In the genomic region with DNA sequence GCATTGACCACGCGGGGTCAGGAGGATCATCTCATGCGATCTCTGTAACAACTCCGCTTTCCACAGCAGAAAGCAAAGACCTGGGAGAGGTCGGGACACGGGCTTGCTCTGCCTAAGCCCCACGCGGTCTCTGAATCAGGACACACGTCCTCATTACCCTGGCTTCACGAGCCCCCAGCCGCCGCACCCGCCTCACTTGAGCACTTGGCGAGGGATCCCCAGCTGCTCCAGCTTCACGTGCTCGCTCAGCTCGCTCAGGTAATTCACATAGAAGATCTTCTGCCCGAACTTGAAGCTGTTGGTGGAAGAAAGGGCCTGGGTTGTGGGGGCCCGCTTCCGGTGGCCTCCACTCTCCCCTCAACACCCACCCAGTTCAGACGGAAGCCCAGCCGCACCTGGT, we compare ENCODE assay signal across 30 cellular contexts. TPM values are rescaled to one million over a fixed set of nuclear protein-coding genes. Genes with fewer than 3 reads are reported as not detected.
"Had no signal": no experiment of that assay in that cellular context is flagged by ENCODE, and none has a peak within 500 bp of the region (broad histone marks: within the 10 kb centered on the region; RNA-seq: fewer than 3 reads in every experiment).

No MANE protein-coding gene starts in this region.

- H3K4me3 Mint-ChIP-seq: central memory CD8-positive, alpha-beta T cell; immature natural killer cell; naive thymus-derived CD8-positive, alpha-beta T cell; stimulated activated effector memory CD8-positive, alpha-beta T cell treated with anti-CD3 and anti-CD28 coated beads, Interleukin-12 subunit alpha, Interleukin-12 subunit beta, amount 100 ng/mL, for 72 hours had no signal

- ATAC-seq: foreskin keratinocyte; gastroesophageal sphincter; left lobe of liver; naive thymus-derived CD8-positive, alpha-beta T cell; sciatic nerve; stimulated activated effector memory CD8-positive, alpha-beta T cell treated with anti-CD3 and anti-CD28 coated beads, Interleukin-12 subunit alpha, Interleukin-12 subunit beta, amount 100 ng/mL, for 72 hours had no signal

- H3K9me3 ChIP-seq: esophagus muscularis mucosa, gastroesophageal sphincter, ovary, right atrium auricular region, thoracic aorta, tibial nerve, upper lobe of left lung, uterus had no signal

- H3K27me3 Mint-ChIP-seq: central memory CD8-positive, alpha-beta T cell; naive thymus-derived CD8-positive, alpha-beta T cell had no signal

- DNase-seq: dermis blood vessel endothelial cell; effector memory CD4-positive, alpha-beta T cell; foreskin keratinocyte; hypothalamus; immature natural killer cell; islet precursor cell; mesendoderm; occipital lobe; stimulated activated CD4-positive, alpha-beta T cell treated with anti-CD3 and anti-CD28 coated beads, Interleukin-2, amount 100 ng/mL, for 24 hours; stimulated activated CD4-positive, alpha-beta T cell treated with anti-CD3 and anti-CD28 coated beads, Interleukin-4, amount 100 ng/mL, for 24 hours; stimulated activated naive CD4-positive, alpha-beta T cell treated with Interleukin-2 at 50 U/mL for 16 hours; uterus had no signal

- H3K27ac Mint-ChIP-seq: immature natural killer cell; stimulated activated effector memory CD8-positive, alpha-beta T cell treated with anti-CD3 and anti-CD28 coated beads, Interleukin-12 subunit alpha, Interleukin-12 subunit beta, amount 100 ng/mL, for 72 hours had no signal

- H3K4me2 ChIP-seq: smooth muscle cell had no signal

- H3K4me3 ChIP-seq: coronary artery, esophagus muscularis mucosa, gastroesophageal sphincter, lung, ovary, right atrium auricular region, smooth muscle cell, thoracic aorta, tibial nerve, upper lobe of left lung, uterus had no signal

- H3K9me3 Mint-ChIP-seq: central memory CD8-positive, alpha-beta T cell; immature natural killer cell; naive thymus-derived CD8-positive, alpha-beta T cell; stimulated activated effector memory CD8-positive, alpha-beta T cell treated with anti-CD3 and anti-CD28 coated beads, Interleukin-12 subunit alpha, Interleukin-12 subunit beta, amount 100 ng/mL, for 72 hours had no signal

- H3K36me3 ChIP-seq: ovary, uterus had no signal

- H3K27me3 ChIP-seq: esophagus muscularis mucosa, foreskin keratinocyte, gastroesophageal sphincter, ovary, right atrium auricular region, tibial nerve, upper lobe of left lung, uterus had no signal

- H3K27ac ChIP-seq: coronary artery, esophagus muscularis mucosa, foreskin keratinocyte, gastroesophageal sphincter, ovary, thoracic aorta, tibial nerve, upper lobe of left lung, uterus had no signal

RNA-seq across cellular contexts. Expression of gene F2, which starts 38.2 kb away (rescaled TPM):
- total RNA-seq: dermis blood vessel endothelial cell; endothelial cell of umbilical vein; fibroblast of lung; foreskin keratinocyte; myocyte; naive thymus-derived CD8-positive, alpha-beta T cell; right atrium auricular region; sciatic nerve; thoracic aorta; tibial nerve had no signal
- polyA plus RNA-seq: fibroblast of lung; foreskin keratinocyte; immature natural killer cell; naive thymus-derived CD8-positive, alpha-beta T cell had no signal
